15 cellular contexts compared by ENCODE assay signal in genomic region chr16:51326131-51326856, GRCh38.
DNase-seq lines count a peak whose midpoint lies in the region; ATAC-seq and TF ChIP-seq lines count a peak whose summit lies in the region.
"Had no signal": no experiment of that assay in that cellular context is flagged by ENCODE, and none has a peak within 500 bp of the region (broad histone marks: within the 10 kb centered on the region; RNA-seq: fewer than 3 reads in every experiment).

No MANE protein-coding gene starts in this region.

- peak overlapping the region; percentile 72 for H3K4me3 Mint-ChIP-seq in HFFc6
- H3K4me3 Mint-ChIP-seq: CD4-positive, alpha-beta memory T cell had no signal

- no peaks in the 10 kb centered on the region for H3K9me3 Mint-ChIP-seq in HFFc6

- no peaks in the 10 kb centered on the region for H3K36me3 Mint-ChIP-seq in HFFc6 (ENCODE audit: low read depth)
- H3K36me3 Mint-ChIP-seq: CD4-positive, alpha-beta memory T cell had no signal

- H3K9me3 ChIP-seq in AG04450 (ENCODE audit: control insufficient read depth, insufficient read depth, low read length) (no peaks in the 10 kb centered on the region), left lung (no peaks in the 10 kb centered on the region)
- H3K9me3 ChIP-seq: mucosa of descending colon, sigmoid colon had no signal

- H3K27me3 ChIP-seq in AG04450 (ENCODE audit: control insufficient read depth, insufficient read depth, low read length) = no peaks in the 10 kb centered on the region
- H3K27me3 ChIP-seq in left lung = no peaks in the 10 kb centered on the region
- H3K27me3 ChIP-seq: sigmoid colon had no signal

- peak; percentile 58 for DNase-seq in AG04450 (ENCODE audit: low read depth, low spot score)
- peak; percentile 85 for DNase-seq in HFFc6
- DNase-seq in cardiac fibroblast (ENCODE audit: low read depth in 2 of 2) = peak; percentile 66 to 72
- no peak for DNase-seq in left lung
- no peak for DNase-seq in stimulated activated CD4-positive, alpha-beta T cell treated with anti-CD3 and anti-CD28 coated beads, Interleukin-15, amount 100 ng/mL, for 24 hours
- no peak for DNase-seq in GOT3 (lab: John Stamatoyannopoulos, UW)
- DNase-seq: activated T-cell treated with anti-CD3 and anti-CD28 coated beads, Interleukin-2, amount 50 U/mL, for 48 hours; CD4-positive, alpha-beta memory T cell; RPMI8226; sigmoid colon had no signal

- H3K4me3 ChIP-seq in AG04450 (ENCODE audit: low read depth, low read length) = no peak overlapping the region
- H3K4me3 ChIP-seq in cardiac fibroblast (replicated peaks in 1 of 2; ENCODE audit: low read depth in 2 of 2, low read length in 2 of 2) = no peak overlapping the region
- no peak overlapping the region for H3K4me3 ChIP-seq in left lung
- H3K4me3 ChIP-seq: GM12878, mucosa of descending colon, sigmoid colon had no signal

- no peak overlapping the region for H3K27ac ChIP-seq in AG04450 (ENCODE audit: low read depth, low read length)
- H3K27ac ChIP-seq in left lung = no peak overlapping the region
- H3K27ac ChIP-seq: sigmoid colon, VCaP had no signal

- ATAC-seq in left lung (peak; percentile 26), HG02571 (IDR thresholded peaks at IDR 0.05; ENCODE audit: unreplicated experiment) (no peak), GM21526 (IDR thresholded peaks at IDR 0.05; ENCODE audit: low FRiP score, unreplicated experiment) (no peak)
- ATAC-seq: GM12878, mucosa of descending colon had no signal

- CTCF ChIA-PET in AG04450 (lab: Charles Lee) = interaction anchor here (0.7 kb wide), 1 partner anchor 435 kb away, joined by 4 read pairs; no protein-coding TSS in a partner anchor

- intact Hi-C loops in left lung (cut with DNase I) = no loop called here

- H3K27ac Mint-ChIP-seq in HFFc6 = peak overlapping the region; percentile 76
- H3K27ac Mint-ChIP-seq: CD4-positive, alpha-beta memory T cell had no signal

- peaks cover 30% of the 10 kb centered on the region for H3K4me1 Mint-ChIP-seq in HFFc6 (ENCODE audit: low read depth)
- H3K4me1 Mint-ChIP-seq: CD4-positive, alpha-beta memory T cell had no signal

- H3K27me3 Mint-ChIP-seq in HFFc6 (ENCODE audit: insufficient read depth) = peaks cover 6% of the 10 kb centered on the region; the same call in 1 of the 2 replicates
- H3K27me3 Mint-ChIP-seq: CD4-positive, alpha-beta memory T cell had no signal

- POLR2A ChIA-PET in AG04450 (lab: Yijun Ruan, JAX) = interaction anchor here (0.8 kb wide), 1 partner anchor 48 kb away, joined by 5 read pairs; no protein-coding TSS in a partner anchor

- TF ChIP-seq CTCF in AG04450 (IDR thresholded peaks at IDR 0.05; ENCODE audit: low read depth, low read length) (no peak), HFFc6 (IDR thresholded peaks at IDR 0.05) (no peak), cardiac fibroblast (IDR thresholded peaks at IDR 0.05; ENCODE audit: low read depth, low read length) (no peak), left lung (IDR thresholded peaks at IDR 0.05) (no peak)

- H3K36me3 ChIP-seq in left lung = no peaks in the 10 kb centered on the region
- H3K36me3 ChIP-seq: sigmoid colon had no signal

- no peaks in the 10 kb centered on the region for H3K4me1 ChIP-seq in left lung
- H3K4me1 ChIP-seq: sigmoid colon had no signal

Comparison
In these comparisons a context has a peak if more than half of its experiments do, and no peak if none do; other contexts are left out.
1. DNase-seq: peak in AG04450 (single experiment), HFFc6 (single experiment) and cardiac fibroblast (2 of 2); none in left lung (0 of 2), stimulated activated CD4-positive, alpha-beta T cell treated with anti-CD3 and anti-CD28 coated beads, Interleukin-15, amount 100 ng/mL, for 24 hours (single experiment) and GOT3 (single experiment).